Comparison of ENCODE assay signal across 1 cellular context in the genomic region with DNA sequence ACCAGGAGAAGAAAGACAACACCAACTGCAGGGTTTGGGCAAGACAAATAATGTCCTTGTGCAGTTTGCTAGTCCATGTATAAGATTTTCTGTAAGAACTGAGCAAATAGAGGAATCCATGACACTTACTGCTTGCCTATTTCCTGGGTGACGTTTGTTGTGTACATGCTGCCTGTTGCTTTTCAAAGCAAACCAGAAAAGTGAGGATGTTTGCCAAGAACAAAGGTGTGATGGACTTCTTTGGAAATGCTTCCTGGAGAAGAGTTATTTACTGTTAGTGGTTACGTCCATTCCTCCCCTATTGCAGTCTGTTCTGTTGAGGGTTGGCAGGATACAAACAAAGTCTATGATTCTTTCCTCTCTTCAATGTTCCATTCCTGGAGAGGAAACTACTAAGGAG.
TF ChIP-seq lines count a peak whose summit lies in the region.

No MANE protein-coding gene starts in this region.

TF ChIP-seq in IMR-90, 13 proteins besides CTCF, POLR2A, EP300 and RAD21:
- TF ChIP-seq RCOR1 (IDR thresholded peaks at IDR 0.05; ENCODE audit: insufficient replicate concordance, low read length) (no peak), SMC3 (IDR thresholded peaks at IDR 0.05; ENCODE audit: low read depth, low read length) (no peak), FOS (IDR thresholded peaks at IDR 0.05; ENCODE audit: low read depth, low read length) (no peak), NFE2L2 (IDR thresholded peaks at IDR 0.05; ENCODE audit: low read depth, low read length) (no peak), MAFK (IDR thresholded peaks at IDR 0.05; ENCODE audit: low read depth, low read length) (no peak), CEBPB (IDR thresholded peaks at IDR 0.05; ENCODE audit: low read depth, low read length) (no peak), CHD1 (IDR thresholded peaks at IDR 0.05; ENCODE audit: low read depth, low read length) (no peak), RFX5 (IDR thresholded peaks at IDR 0.05; ENCODE audit: low read depth, low read length) (no peak), BHLHE40 (IDR thresholded peaks at IDR 0.05; ENCODE audit: low read depth, low read length) (no peak), MAZ (IDR thresholded peaks at IDR 0.05; ENCODE audit: borderline replicate concordance, low read depth, low read length) (no peak), MXI1 (IDR thresholded peaks at IDR 0.05; ENCODE audit: borderline replicate concordance, low read depth, low read length) (no peak)
- TF ChIP-seq, protein P1, sequence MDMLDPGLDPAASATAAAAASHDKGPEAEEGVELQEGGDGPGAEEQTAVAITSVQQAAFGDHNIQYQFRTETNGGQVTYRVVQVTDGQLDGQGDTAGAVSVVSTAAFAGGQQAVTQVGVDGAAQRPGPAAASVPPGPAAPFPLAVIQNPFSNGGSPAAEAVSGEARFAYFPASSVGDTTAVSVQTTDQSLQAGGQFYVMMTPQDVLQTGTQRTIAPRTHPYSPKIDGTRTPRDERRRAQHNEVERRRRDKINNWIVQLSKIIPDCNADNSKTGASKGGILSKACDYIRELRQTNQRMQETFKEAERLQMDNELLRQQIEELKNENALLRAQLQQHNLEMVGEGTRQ (IDR thresholded peaks at IDR 0.05; ENCODE audit: low read depth, low read length) = no peak
- TF ChIP-seq, protein P2, sequence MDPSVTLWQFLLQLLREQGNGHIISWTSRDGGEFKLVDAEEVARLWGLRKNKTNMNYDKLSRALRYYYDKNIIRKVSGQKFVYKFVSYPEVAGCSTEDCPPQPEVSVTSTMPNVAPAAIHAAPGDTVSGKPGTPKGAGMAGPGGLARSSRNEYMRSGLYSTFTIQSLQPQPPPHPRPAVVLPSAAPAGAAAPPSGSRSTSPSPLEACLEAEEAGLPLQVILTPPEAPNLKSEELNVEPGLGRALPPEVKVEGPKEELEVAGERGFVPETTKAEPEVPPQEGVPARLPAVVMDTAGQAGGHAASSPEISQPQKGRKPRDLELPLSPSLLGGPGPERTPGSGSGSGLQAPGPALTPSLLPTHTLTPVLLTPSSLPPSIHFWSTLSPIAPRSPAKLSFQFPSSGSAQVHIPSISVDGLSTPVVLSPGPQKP (IDR thresholded peaks at IDR 0.05; ENCODE audit: borderline replicate concordance, low read depth, low read length) = no peak
